15 cellular contexts compared by ENCODE assay signal in genomic region chr10:13820591-13821377, GRCh38.
DNase-seq lines count a peak whose midpoint lies in the region; ATAC-seq and TF ChIP-seq lines count a peak whose summit lies in the region.
"Had no signal": no experiment of that assay in that cellular context is flagged by ENCODE, and none has a peak within 500 bp of the region (broad histone marks: within the 10 kb centered on the region; RNA-seq: fewer than 3 reads in every experiment).

No MANE protein-coding gene starts in this region.

- intact Hi-C loops in heart left ventricle (cut with DNase I) = no loop called here
- intact Hi-C loops in colonic mucosa (cut with DNase I) = no loop called here

- WGBS in heart left ventricle, 4 donors = 44 to 65% (median 56%) methylated on average over 14 to 21 of the region's 21 CpGs

- peaks cover 22% of the 10 kb centered on the region for H3K9me3 Mint-ChIP-seq in neural progenitor cell

- TF ChIP-seq CTCF in heart left ventricle (IDR thresholded peaks at IDR 0.05) (no peak), neural progenitor cell (IDR thresholded peaks at IDR 0.05) (no peak), colonic mucosa (IDR thresholded peaks at IDR 0.05) (no peak)

- DNase-seq in H7 (peak; percentile 44), NCI-H345 (lab: John Stamatoyannopoulos, UW) (peak; percentile 60), heart left ventricle (peak; percentile 45 to 76 (median 58)), neural progenitor cell (ENCODE audit: low spot score) (peak; percentile 56), NCI-H187 treated with DMSO at 0.1 percent for 48 hours (lab: John Stamatoyannopoulos, UW) (no peak), GM19238 (ENCODE audit: insufficient read length, low spot score) (no peak), colonic mucosa (no peak)
- DNase-seq: activated T-cell treated with anti-CD3 and anti-CD28 coated beads, Interleukin-2, amount 50 U/mL, for 1 hour; CD4-positive, alpha-beta memory T cell; GF-D8; mucosa of descending colon; NCI-H187; stimulated activated CD4-positive, alpha-beta T cell treated with anti-CD3 and anti-CD28 coated beads, Interleukin-4, amount 100 ng/mL, for 4 hours; stimulated activated naive CD4-positive, alpha-beta T cell had no signal

- peaks cover 33% of the 10 kb centered on the region for H4K20me1 ChIP-seq in neural progenitor cell (ENCODE audit: low read depth)

- peak overlapping the region; percentile 50 for H3K27ac Mint-ChIP-seq in neural progenitor cell

- H3K27me3 ChIP-seq in H7 (ENCODE audit: control insufficient read depth, insufficient read depth, low read length) (no peaks in the 10 kb centered on the region), heart left ventricle (no peaks in the 10 kb centered on the region), neural progenitor cell (no peaks in the 10 kb centered on the region), colonic mucosa (no peaks in the 10 kb centered on the region)

- peaks cover 2% of the 10 kb centered on the region for H3K36me3 ChIP-seq in H7 (replicated peaks; ENCODE audit: control insufficient read depth, insufficient read depth, low read length)
- H3K36me3 ChIP-seq in heart left ventricle = no peaks in the 10 kb centered on the region
- no peaks in the 10 kb centered on the region for H3K36me3 ChIP-seq in neural progenitor cell
- no peaks in the 10 kb centered on the region for H3K36me3 ChIP-seq in colonic mucosa

- no peak overlapping the region for H2AFZ ChIP-seq in neural progenitor cell (replicated peaks)

- H3K79me2 ChIP-seq in neural progenitor cell (ENCODE audit: low read depth) = peaks cover 6% of the 10 kb centered on the region

- H3K9ac ChIP-seq in neural progenitor cell (no peak overlapping the region), colonic mucosa (ENCODE audit: low read depth in 2 of 2, low read length in 2 of 2) (no peak overlapping the region)
- H3K9ac ChIP-seq: KMS-11 had no signal

- peaks cover 5% of the 10 kb centered on the region for H3F3A ChIP-seq in neural progenitor cell (ENCODE audit: low read depth)

- peak overlapping the region; percentile 4 to 78 (median 66) for H3K27ac ChIP-seq in heart left ventricle
- H3K27ac ChIP-seq in neural progenitor cell = peak overlapping the region; percentile 50
- no peak overlapping the region for H3K27ac ChIP-seq in colonic mucosa
- H3K27ac ChIP-seq: KMS-11 had no signal

- peak overlapping the region; percentile 21 for H3K4me2 ChIP-seq in neural progenitor cell
- H3K4me2 ChIP-seq: KMS-11 had no signal

- H3K4me3 ChIP-seq in H7 (ENCODE audit: insufficient read depth, low read depth, low read length) (no peak overlapping the region), heart left ventricle (peak overlapping the region in 5 of 12 donors; percentile 4 to 36 (median 16)), neural progenitor cell (no peak overlapping the region), colonic mucosa (no peak overlapping the region)
- H3K4me3 ChIP-seq: mucosa of descending colon had no signal

- peak; percentile 45 to 84 (median 64) for ATAC-seq in heart left ventricle
- ATAC-seq: mucosa of descending colon had no signal

- H3K4me1 Mint-ChIP-seq in neural progenitor cell = peaks cover 40% of the 10 kb centered on the region

- no peak for TF ChIP-seq POLR2A in heart left ventricle (IDR thresholded peaks at IDR 0.05)

- H3K4me1 ChIP-seq in heart left ventricle = peaks cover 5 to 40% (median 22%) of the 10 kb centered on the region in 12 donors
- peaks cover 23% of the 10 kb centered on the region for H3K4me1 ChIP-seq in neural progenitor cell
- H3K4me1 ChIP-seq in colonic mucosa = no peaks in the 10 kb centered on the region

- peaks cover 26% of the 10 kb centered on the region for H3K36me3 Mint-ChIP-seq in neural progenitor cell

- no peak overlapping the region for H3K4me3 Mint-ChIP-seq in neural progenitor cell

- H3K9me3 ChIP-seq in heart left ventricle = peaks cover 0 to 7% (median 0%) of the 10 kb centered on the region in 12 donors
- H3K9me3 ChIP-seq in neural progenitor cell (ENCODE audit: low read depth) = no peaks in the 10 kb centered on the region
- no peaks in the 10 kb centered on the region for H3K9me3 ChIP-seq in colonic mucosa
- H3K9me3 ChIP-seq: mucosa of descending colon had no signal

- peaks cover 6% of the 10 kb centered on the region for H3K27me3 Mint-ChIP-seq in neural progenitor cell (ENCODE audit: insufficient read depth, low read depth)

Comparison
In these comparisons a context has a peak if more than half of its experiments do, and no peak if none do; other contexts are left out.
1. DNase-seq: peak in H7 (single experiment), NCI-H345 (single experiment), heart left ventricle (5 of 5) and neural progenitor cell (single experiment); none in NCI-H187 treated with DMSO at 0.1 percent for 48 hours (single experiment), GM19238 (single experiment) and colonic mucosa (single experiment).